9 cellular contexts compared by ENCODE assay signal in the genomic region with DNA sequence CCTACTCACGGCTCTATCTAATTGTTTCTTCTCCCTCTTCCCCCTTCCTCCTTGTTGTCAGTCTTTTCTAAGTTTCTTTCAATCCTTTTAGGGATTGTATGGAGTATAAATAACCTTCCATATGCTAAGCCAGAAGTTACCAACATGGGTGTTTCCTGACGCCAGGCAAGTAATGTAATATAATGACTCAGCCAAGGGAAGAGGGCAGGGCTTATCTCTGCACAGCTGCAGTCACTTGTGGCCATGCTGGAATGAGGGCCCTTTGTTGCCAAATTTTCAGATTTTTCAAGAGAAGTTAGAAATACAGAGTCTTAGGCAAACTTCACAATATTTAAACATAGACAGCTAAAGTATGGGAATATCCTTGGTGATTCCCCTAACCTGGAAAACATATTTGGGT.
DNase-seq lines count a peak whose midpoint lies in the region; ATAC-seq and TF ChIP-seq lines count a peak whose summit lies in the region.
"Had no signal": no experiment of that assay in that cellular context is flagged by ENCODE, and none has a peak within 500 bp of the region (broad histone marks: within the 10 kb centered on the region; RNA-seq: fewer than 3 reads in every experiment).

No MANE protein-coding gene starts in this region.

- peak; percentile 70 to 76 for ATAC-seq in lower lobe of right lung
- no peak for ATAC-seq in gastrocnemius medialis

- H3K27me3 Mint-ChIP-seq in CD8-positive, alpha-beta memory T cell = no peaks in the 10 kb centered on the region
- H3K27me3 Mint-ChIP-seq in activated T-helper 1 cell treated with anti-CD3 and anti-CD28 coated beads, Interleukin-12 subunit alpha, Interleukin-12 subunit beta, Interleukin-2, Interleukin-4 antibody, amounts not matched to agents 30 ng/mL and 10 ng/mL and 1 ng/mL, durations not matched to agents 14 hours and 24 hours and 36 hours (ENCODE audit: insufficient read depth) = no peaks in the 10 kb centered on the region
- H3K27me3 Mint-ChIP-seq: dendritic cell treated with granulocyte-macrophage colony-stimulating factor and Interleukin-4, amounts not matched to agents 40 ng/mL and 50 ng/mL, for 4 days had no signal

- DNase-seq in CD8-positive, alpha-beta memory T cell = no peak
- DNase-seq in HT1080 (ENCODE audit: low read depth) = peak; percentile 56
- DNase-seq in activated T-helper 1 cell treated with anti-CD3 and anti-CD28 coated beads, Interleukin-12 subunit alpha, Interleukin-12 subunit beta, Interleukin-2, Interleukin-4 antibody, amounts not matched to agents 30 ng/mL and 10 ng/mL and 1 ng/mL, durations not matched to agents 14 hours and 24 hours and 36 hours (ENCODE audit: low spot score) = no peak
- no peak for DNase-seq in lower lobe of right lung
- no peak for DNase-seq in HEK293T (ENCODE audit: extremely low spot score)
- DNase-seq in UCSD-AML1 (lab: John Stamatoyannopoulos, UW; ENCODE audit: unreplicated experiment) = no peak
- DNase-seq in NCI-H526 treated with DMSO at 0.1 percent for 48 hours (lab: John Stamatoyannopoulos, UW) = no peak
- no peak for DNase-seq in gastrocnemius medialis

- peak overlapping the region in 6 of 8 donors; percentile 5 to 90 (median 66) for H3K27ac Mint-ChIP-seq in CD8-positive, alpha-beta memory T cell
- H3K27ac Mint-ChIP-seq in activated T-helper 1 cell treated with anti-CD3 and anti-CD28 coated beads, Interleukin-12 subunit alpha, Interleukin-12 subunit beta, Interleukin-2, Interleukin-4 antibody, amounts not matched to agents 30 ng/mL and 10 ng/mL and 1 ng/mL, durations not matched to agents 14 hours and 24 hours and 36 hours = peak overlapping the region; percentile 77
- H3K27ac Mint-ChIP-seq: dendritic cell treated with granulocyte-macrophage colony-stimulating factor and Interleukin-4, amounts not matched to agents 40 ng/mL and 50 ng/mL, for 4 days had no signal

- H3K4me3 ChIP-seq in CD8-positive, alpha-beta memory T cell (ENCODE audit: low read length) = no peak overlapping the region
- H3K4me3 ChIP-seq in lower lobe of right lung (no peak overlapping the region), gastrocnemius medialis (no peak overlapping the region)

- H3K4me1 ChIP-seq in CD8-positive, alpha-beta memory T cell (ENCODE audit: insufficient read depth, low read length) = peaks cover 53% of the 10 kb centered on the region
- peaks cover 20% of the 10 kb centered on the region for H3K4me1 ChIP-seq in lower lobe of right lung
- H3K4me1 ChIP-seq in gastrocnemius medialis = no peaks in the 10 kb centered on the region

- intact Hi-C loops in activated T-helper 1 cell treated with anti-CD3 and anti-CD28 coated beads, Interleukin-12 subunit alpha, Interleukin-12 subunit beta, Interleukin-2, Interleukin-4 antibody, amounts not matched to agents 30 ng/mL and 10 ng/mL and 1 ng/mL, durations not matched to agents 14 hours and 24 hours and 36 hours (cut with micrococcal nuclease) = loop anchor here (5.0 to 10.0 kb wide), 2 partner anchors 948 to 1706 kb away; a partner anchor contains a TSS
- intact Hi-C loops in lower lobe of right lung (cut with DNase I) = no loop called here
- intact Hi-C loops in gastrocnemius medialis (cut with DNase I; ENCODE audit: low total_unique reads) = no loop called here

- CTCF ChIA-PET in CD8-positive, alpha-beta memory T cell (lab: Charles Lee) = no interaction called here
- CTCF ChIA-PET in HEK293T (lab: Yijun Ruan, JAX) = no interaction called here

- TF ChIP-seq POLR2A in gastrocnemius medialis (IDR thresholded peaks at IDR 0.05) = no peak

- H3K9me3 Mint-ChIP-seq in CD8-positive, alpha-beta memory T cell = no peaks in the 10 kb centered on the region
- no peaks in the 10 kb centered on the region for H3K9me3 Mint-ChIP-seq in activated T-helper 1 cell treated with anti-CD3 and anti-CD28 coated beads, Interleukin-12 subunit alpha, Interleukin-12 subunit beta, Interleukin-2, Interleukin-4 antibody, amounts not matched to agents 30 ng/mL and 10 ng/mL and 1 ng/mL, durations not matched to agents 14 hours and 24 hours and 36 hours
- H3K9me3 Mint-ChIP-seq: dendritic cell treated with granulocyte-macrophage colony-stimulating factor and Interleukin-4, amounts not matched to agents 40 ng/mL and 50 ng/mL, for 4 days had no signal

- no peak for TF ChIP-seq CTCF in lower lobe of right lung (IDR thresholded peaks at IDR 0.05)
- TF ChIP-seq CTCF in gastrocnemius medialis (IDR thresholded peaks at IDR 0.05 in 4 of 5, conservative IDR thresholded peaks at IDR 0.05 in 1 of 5) = no peak

- H3K27me3 ChIP-seq in CD8-positive, alpha-beta memory T cell (ENCODE audit: insufficient read depth, low read length, poor library complexity, severe bottlenecking) = no peaks in the 10 kb centered on the region
- H3K27me3 ChIP-seq in lower lobe of right lung (ENCODE audit: low read depth) = no peaks in the 10 kb centered on the region
- no peaks in the 10 kb centered on the region for H3K27me3 ChIP-seq in gastrocnemius medialis

- POLR2A ChIA-PET in CD8-positive, alpha-beta memory T cell (lab: Charles Lee) = interaction anchor here (1.8 kb wide), 1 partner anchor 12 kb away, joined by 5 read pairs; no protein-coding TSS in a partner anchor
- POLR2A ChIA-PET in HEK293T (lab: Yijun Ruan, JAX) = no interaction called here

- H3K4me1 Mint-ChIP-seq in CD8-positive, alpha-beta memory T cell = peaks cover 37 to 51% (median 45%) of the 10 kb centered on the region in 3 donors
- peaks cover 71% of the 10 kb centered on the region for H3K4me1 Mint-ChIP-seq in activated T-helper 1 cell treated with anti-CD3 and anti-CD28 coated beads, Interleukin-12 subunit alpha, Interleukin-12 subunit beta, Interleukin-2, Interleukin-4 antibody, amounts not matched to agents 30 ng/mL and 10 ng/mL and 1 ng/mL, durations not matched to agents 14 hours and 24 hours and 36 hours (ENCODE audit: low read depth)

- no peak overlapping the region for H3K27ac ChIP-seq in CD8-positive, alpha-beta memory T cell (ENCODE audit: low read depth, low read length)
- H3K27ac ChIP-seq in lower lobe of right lung (no peak overlapping the region), gastrocnemius medialis (no peak overlapping the region)

- no peaks in the 10 kb centered on the region for H3K36me3 Mint-ChIP-seq in CD8-positive, alpha-beta memory T cell
- no peaks in the 10 kb centered on the region for H3K36me3 Mint-ChIP-seq in activated T-helper 1 cell treated with anti-CD3 and anti-CD28 coated beads, Interleukin-12 subunit alpha, Interleukin-12 subunit beta, Interleukin-2, Interleukin-4 antibody, amounts not matched to agents 30 ng/mL and 10 ng/mL and 1 ng/mL, durations not matched to agents 14 hours and 24 hours and 36 hours (ENCODE audit: low read depth)

- H3K9me3 ChIP-seq in CD8-positive, alpha-beta memory T cell (ENCODE audit: low read length) = no peaks in the 10 kb centered on the region
- H3K9me3 ChIP-seq in lower lobe of right lung (no peaks in the 10 kb centered on the region), gastrocnemius medialis (no peaks in the 10 kb centered on the region)

- no peaks in the 10 kb centered on the region for H3K36me3 ChIP-seq in CD8-positive, alpha-beta memory T cell (ENCODE audit: insufficient read depth, low read length)
- H3K36me3 ChIP-seq in lower lobe of right lung (no peaks in the 10 kb centered on the region), gastrocnemius medialis (no peaks in the 10 kb centered on the region)

- in situ Hi-C loops in gastrocnemius medialis (cut with MboI; ENCODE audit: low sequenced_read_pairs in 4 of 4) = no loop called here

- H3K4me3 Mint-ChIP-seq in CD8-positive, alpha-beta memory T cell = peak overlapping the region in 5 of 7 donors; percentile 14 to 68 (median 57)
- H3K4me3 Mint-ChIP-seq in activated T-helper 1 cell treated with anti-CD3 and anti-CD28 coated beads, Interleukin-12 subunit alpha, Interleukin-12 subunit beta, Interleukin-2, Interleukin-4 antibody, amounts not matched to agents 30 ng/mL and 10 ng/mL and 1 ng/mL, durations not matched to agents 14 hours and 24 hours and 36 hours = peak overlapping the region; percentile 48
- H3K4me3 Mint-ChIP-seq: dendritic cell treated with granulocyte-macrophage colony-stimulating factor and Interleukin-4, amounts not matched to agents 40 ng/mL and 50 ng/mL, for 4 days had no signal

TF ChIP-seq in HEK293T, 16 proteins besides CTCF, POLR2A, EP300 and RAD21:
- no peak for TF ChIP-seq SP1 (IDR thresholded peaks at IDR 0.05)
- no peak for TF ChIP-seq HDGF (IDR thresholded peaks at IDR 0.05; ENCODE audit: borderline replicate concordance)
- no peak for TF ChIP-seq FOXA1 (IDR thresholded peaks at IDR 0.05)
- TF ChIP-seq BHLHE40 (IDR thresholded peaks at IDR 0.05; ENCODE audit: borderline replicate concordance) = no peak

Comparison
In these comparisons a context has a peak if more than half of its experiments do, and no peak if none do; other contexts are left out.
1. ATAC-seq: peak in lower lobe of right lung (2 of 2); none in gastrocnemius medialis (0 of 2).